In the genomic region with DNA sequence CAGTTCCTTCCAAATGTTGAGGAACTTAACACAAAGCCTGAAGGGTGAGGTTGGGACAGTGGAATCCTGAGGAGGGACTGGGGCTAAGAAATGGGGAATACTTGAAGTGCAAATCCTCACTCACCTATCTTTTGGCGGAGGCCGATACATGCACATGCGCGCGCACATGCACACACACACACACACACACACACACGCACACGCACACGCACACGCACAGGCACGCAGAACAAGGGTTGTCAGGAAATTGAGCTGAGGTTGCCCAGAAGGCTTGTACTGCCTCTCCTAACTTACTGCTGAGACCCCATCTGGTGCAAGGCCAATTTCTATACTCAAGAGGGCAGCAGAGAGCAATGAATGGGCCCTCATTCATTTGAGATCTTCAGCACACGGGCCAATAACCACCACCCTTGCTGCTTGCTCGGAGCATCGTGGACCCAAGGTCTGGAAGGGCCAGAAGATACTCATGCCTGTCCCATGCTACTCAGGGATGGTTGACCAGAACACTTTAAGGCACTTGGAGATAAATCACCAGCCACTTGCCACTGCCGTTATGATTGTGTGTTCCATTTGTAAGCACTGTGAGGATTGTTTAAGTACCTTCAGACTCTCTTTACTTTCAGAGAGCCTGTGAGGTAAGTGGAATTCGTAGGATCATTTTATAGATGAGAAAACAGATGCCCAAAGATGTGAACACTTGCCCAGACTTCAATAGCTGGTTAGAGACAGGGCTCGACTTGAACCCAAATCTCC, we compare ENCODE assay signal across 8 cellular contexts. TPM values are rescaled to one million over a fixed set of nuclear protein-coding genes. Genes with fewer than 3 reads are reported as not detected.
A peak's percentile ranks its signal among the peaks of the same experiment; 100 is the strongest.
DNase-seq lines count a peak whose midpoint lies in the region; ATAC-seq and TF ChIP-seq lines count a peak whose summit lies in the region.

No MANE protein-coding gene starts in this region.

- no peaks in the 10 kb centered on the region for H3K9me3 Mint-ChIP-seq in activated naive CD8-positive, alpha-beta T cell (ENCODE audit: low read depth)

- no peak overlapping the region for H3K27ac ChIP-seq in heart right ventricle

- no peak overlapping the region for H3K27ac Mint-ChIP-seq in activated naive CD8-positive, alpha-beta T cell

- H3K9me3 ChIP-seq in heart right ventricle: no peaks in the 10 kb centered on the region

- DNase-seq in NCI-H1105 treated with DMSO at 0.1 percent for 48 hours (lab: John Stamatoyannopoulos, UW) (peak; percentile 61), SKM-1 (lab: John Stamatoyannopoulos, UW; ENCODE audit: unreplicated experiment) (peak; percentile 61), heart right ventricle (peak; percentile 13 to 63), putamen (ENCODE audit: low spot score) (peak; percentile 74), cortex of kidney (lab: John Stamatoyannopoulos, UW) (no peak)

- no peak overlapping the region for H3K4me3 ChIP-seq in GM12875 (ENCODE audit: low read depth, low read length)
- H3K4me3 ChIP-seq in heart right ventricle: no peak overlapping the region

- H3K27me3 ChIP-seq in heart right ventricle: peaks cover 0 to 5% (median 0%) of the 10 kb centered on the region in 7 donors

- no peaks in the 10 kb centered on the region for H3K36me3 ChIP-seq in heart right ventricle

- no peaks in the 10 kb centered on the region for H3K36me3 Mint-ChIP-seq in activated naive CD8-positive, alpha-beta T cell

- 15 to 16% methylated on average over 16 of the region's 16 CpGs for WGBS in heart right ventricle, 2 donors

- H3K4me3 Mint-ChIP-seq in activated naive CD8-positive, alpha-beta T cell: peak overlapping the region; percentile 44

- intact Hi-C loops in heart right ventricle (cut with DNase I): loop anchor here in 4 of 10 donors (1.0 to 2.0 kb wide), 3 partner anchors 17 to 18 kb away; no protein-coding TSS in a partner anchor

- peaks cover 7% of the 10 kb centered on the region for H3K4me1 Mint-ChIP-seq in activated naive CD8-positive, alpha-beta T cell (ENCODE audit: low read depth)

- TF ChIP-seq CTCF in GM12875 (IDR thresholded peaks at IDR 0.05; ENCODE audit: borderline replicate concordance, insufficient read depth, low read depth, low read length) (peak; percentile 80), heart right ventricle (IDR thresholded peaks at IDR 0.05) (peak; percentile 47 to 78 (median 66))

- H3K4me1 ChIP-seq in heart right ventricle: peaks cover 0 to 7% (median 0%) of the 10 kb centered on the region in 9 donors

- ATAC-seq in HG02678 (IDR thresholded peaks at IDR 0.05; ENCODE audit: unreplicated experiment) (peak; percentile 98), heart right ventricle (peak; percentile 76 to 95 (median 90))

- no peaks in the 10 kb centered on the region for H3K27me3 Mint-ChIP-seq in activated naive CD8-positive, alpha-beta T cell

RNA-seq across cellular contexts. Expression of a gene that starts 21.5 kb away (rescaled TPM):
- total RNA-seq in heart right ventricle: 100 to 1,000 TPM; 359 to 410 (median 399) TPM
- polyA plus RNA-seq in heart right ventricle: 100 to 1,000 TPM; 283 to 714 TPM

RNA-seq across cellular contexts. Expression of a gene that starts 45.7 kb away (rescaled TPM):
- total RNA-seq in heart right ventricle: 10 to 100 TPM; 10.4 to 15.9 (median 12.0) TPM
- 10 to 100 TPM in 1 of 2 donors, 1 to 10 TPM in 1; 6.0 to 23.4 TPM for polyA plus RNA-seq in heart right ventricle

RNA-seq across cellular contexts. Expression of a gene that starts 45.8 kb away (rescaled TPM):
- 10 to 100 TPM in 6 of 10 donors, 1 to 10 TPM in 4; 9.1 to 15.0 (median 10.6) TPM for total RNA-seq in heart right ventricle
- 1 to 10 TPM; 2.6 to 3.9 TPM for polyA plus RNA-seq in heart right ventricle
